In the genomic region with DNA sequence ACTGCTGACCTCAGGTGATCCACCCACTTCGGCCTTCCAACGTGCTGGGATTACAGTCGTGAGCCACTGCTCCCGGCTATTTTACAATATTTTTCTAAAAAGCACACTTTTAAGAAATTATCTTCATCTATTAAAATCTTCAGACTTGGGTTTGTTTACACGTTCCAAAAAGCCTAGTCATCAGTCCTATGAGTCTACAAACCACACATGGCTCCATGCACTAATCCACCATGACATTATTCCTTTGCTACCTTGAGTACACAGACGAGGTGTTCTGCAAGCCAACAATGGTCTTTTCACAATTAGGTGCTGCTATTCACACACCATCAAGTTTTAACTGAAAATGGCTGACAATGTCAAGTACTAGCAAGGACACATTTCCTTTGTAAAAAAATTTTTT, we compare ENCODE assay signal across 12 cellular contexts. TPM values are rescaled to one million over a fixed set of nuclear protein-coding genes. Genes with fewer than 3 reads are reported as not detected.
"Had no signal": no experiment of that assay in that cellular context is flagged by ENCODE, and none has a peak within 500 bp of the region (broad histone marks: within the 10 kb centered on the region; RNA-seq: fewer than 3 reads in every experiment).

No MANE protein-coding gene starts in this region.

- H3K27me3 ChIP-seq: thyroid gland, vagina had no signal

- H3K36me3 ChIP-seq: thyroid gland, vagina had no signal

- H3K27ac ChIP-seq: parathyroid adenoma, thyroid gland, vagina had no signal

- H3K9ac ChIP-seq: parathyroid adenoma had no signal

- H3K9me3 ChIP-seq: thyroid gland, vagina had no signal

- ATAC-seq: esophagus mucosa; naive thymus-derived CD4-positive, alpha-beta T cell; WTC11 had no signal

- H2AFZ ChIP-seq: parathyroid adenoma had no signal

- H3K79me2 ChIP-seq: parathyroid adenoma had no signal

- H3K4me3 ChIP-seq: thyroid gland, vagina had no signal

- H3K4me1 ChIP-seq: parathyroid adenoma, thyroid gland, vagina had no signal

- DNase-seq: activated CD4-positive, alpha-beta T cell treated with anti-CD3 and anti-CD28 coated beads, Interleukin-2, amount 10 ng/mL, durations not matched to agents 24 days and 14 days; activated naive CD4-positive, alpha-beta T cell treated with anti-CD3 and anti-CD28 coated beads for 36 hours; endodermal cell; foreskin melanocyte; head of caudate nucleus; naive thymus-derived CD4-positive, alpha-beta T cell; small intestine; thyroid gland had no signal

RNA-seq across cellular contexts. Expression of a gene that starts 41.0 kb away (rescaled TPM):
- total RNA-seq: activated naive CD4-positive, alpha-beta T cell treated with anti-CD3 and anti-CD28 coated beads for 36 hours had no signal
- polyA plus RNA-seq: naive thymus-derived CD4-positive, alpha-beta T cell had no signal
